1 cellular context compared by ENCODE assay signal in genomic region chr10:44935201-44935960, GRCh38.
TF ChIP-seq lines count a peak whose summit lies in the region.

No MANE protein-coding gene starts in this region.

TF ChIP-seq in HepG2, 621 proteins besides CTCF, POLR2A, EP300 and RAD21 (continued from another document and continues in another):
- TF ChIP-seq, protein P1, sequence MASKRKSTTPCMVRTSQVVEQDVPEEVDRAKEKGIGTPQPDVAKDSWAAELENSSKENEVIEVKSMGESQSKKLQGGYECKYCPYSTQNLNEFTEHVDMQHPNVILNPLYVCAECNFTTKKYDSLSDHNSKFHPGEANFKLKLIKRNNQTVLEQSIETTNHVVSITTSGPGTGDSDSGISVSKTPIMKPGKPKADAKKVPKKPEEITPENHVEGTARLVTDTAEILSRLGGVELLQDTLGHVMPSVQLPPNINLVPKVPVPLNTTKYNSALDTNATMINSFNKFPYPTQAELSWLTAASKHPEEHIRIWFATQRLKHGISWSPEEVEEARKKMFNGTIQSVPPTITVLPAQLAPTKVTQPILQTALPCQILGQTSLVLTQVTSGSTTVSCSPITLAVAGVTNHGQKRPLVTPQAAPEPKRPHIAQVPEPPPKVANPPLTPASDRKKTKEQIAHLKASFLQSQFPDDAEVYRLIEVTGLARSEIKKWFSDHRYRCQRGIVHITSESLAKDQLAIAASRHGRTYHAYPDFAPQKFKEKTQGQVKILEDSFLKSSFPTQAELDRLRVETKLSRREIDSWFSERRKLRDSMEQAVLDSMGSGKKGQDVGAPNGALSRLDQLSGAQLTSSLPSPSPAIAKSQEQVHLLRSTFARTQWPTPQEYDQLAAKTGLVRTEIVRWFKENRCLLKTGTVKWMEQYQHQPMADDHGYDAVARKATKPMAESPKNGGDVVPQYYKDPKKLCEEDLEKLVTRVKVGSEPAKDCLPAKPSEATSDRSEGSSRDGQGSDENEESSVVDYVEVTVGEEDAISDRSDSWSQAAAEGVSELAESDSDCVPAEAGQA (IDR thresholded peaks at IDR 0.05; ENCODE audit: low read depth), result 0 out of 2 replicates have a peak, but pooled peaks have one; percentile 27
- TF ChIP-seq, protein P1 (CRISPR knock-in tag; IDR thresholded peaks at IDR 0.05; ENCODE audit: borderline replicate concordance), result no peak
- TF ChIP-seq STAT5B (CRISPR knock-in tag; IDR thresholded peaks at IDR 0.05) (no peak), ZNF446 (CRISPR knock-in tag; IDR thresholded peaks at IDR 0.05) (peak; percentile 91; the same call in 1 of the 2 replicates), ZFP90 (CRISPR knock-in tag; IDR thresholded peaks at IDR 0.05; ENCODE audit: borderline replicate concordance) (0 out of 2 replicates have a peak, but pooled peaks have one; percentile 33), PRPF4 (IDR thresholded peaks at IDR 0.05; ENCODE audit: low read depth, low read length, poor library complexity, severe bottlenecking) (no peak), ZNF441 (CRISPR knock-in tag; IDR thresholded peaks at IDR 0.05; ENCODE audit: borderline replicate concordance) (peak; percentile 78), CENPT (CRISPR knock-in tag; IDR thresholded peaks at IDR 0.05; ENCODE audit: low read depth) (0 out of 2 replicates have a peak, but pooled peaks have one; percentile 51), ZNF382 (CRISPR knock-in tag; IDR thresholded peaks at IDR 0.05; ENCODE audit: borderline replicate concordance) (no peak), ZNF569 (CRISPR knock-in tag; IDR thresholded peaks at IDR 0.05; ENCODE audit: borderline replicate concordance) (no peak), RORA (CRISPR knock-in tag; IDR thresholded peaks at IDR 0.05) (no peak), ZNF33A (CRISPR knock-in tag; IDR thresholded peaks at IDR 0.05; ENCODE audit: borderline replicate concordance) (no peak), RBFOX2 (IDR thresholded peaks at IDR 0.05; ENCODE audit: low read depth, low read length) (no peak), GABPA (IDR thresholded peaks at IDR 0.05; ENCODE audit: low read depth, low read length) (no peak), GABPA (CRISPR knock-in tag; IDR thresholded peaks at IDR 0.05; ENCODE audit: low read depth) (no peak), ZNF75D (CRISPR knock-in tag; IDR thresholded peaks at IDR 0.05; ENCODE audit: borderline replicate concordance) (no peak), MEIS1 (CRISPR knock-in tag; IDR thresholded peaks at IDR 0.05; ENCODE audit: borderline replicate concordance) (no peak; the same call in 1 of the 2 replicates), ZNF431 (CRISPR knock-in tag; IDR thresholded peaks at IDR 0.05; ENCODE audit: borderline replicate concordance, low read depth) (no peak), NR3C1 (CRISPR knock-in tag; IDR thresholded peaks at IDR 0.05) (no peak), REPIN1 (CRISPR knock-in tag; IDR thresholded peaks at IDR 0.05; ENCODE audit: borderline replicate concordance, low read depth) (0 out of 2 replicates have a peak, but pooled peaks have one; percentile 48), ZBTB44 (CRISPR knock-in tag; IDR thresholded peaks at IDR 0.05) (no peak), ZBTB38 (CRISPR knock-in tag; IDR thresholded peaks at IDR 0.05) (peak; percentile 88), MTF2 (CRISPR knock-in tag; IDR thresholded peaks at IDR 0.05; ENCODE audit: borderline replicate concordance) (0 out of 2 replicates have a peak, but pooled peaks have one; percentile 26), ZMAT3 (CRISPR knock-in tag; conservative IDR thresholded peaks at IDR 0.05) (peak; percentile 87; the same call in 1 of the 2 replicates), MIXL1 (CRISPR knock-in tag; IDR thresholded peaks at IDR 0.05) (peak; percentile 82; the same call in 1 of the 2 replicates), ZNF414 (CRISPR knock-in tag; IDR thresholded peaks at IDR 0.05) (no peak), ZNF746 (CRISPR knock-in tag; IDR thresholded peaks at IDR 0.05) (peak; percentile 75), ZNF619 (CRISPR knock-in tag; IDR thresholded peaks at IDR 0.05) (no peak), RBAK (CRISPR knock-in tag; IDR thresholded peaks at IDR 0.05) (no peak), SPEN (CRISPR knock-in tag; IDR thresholded peaks at IDR 0.05; ENCODE audit: low read depth) (peak; percentile 91; the same call in 1 of the 2 replicates), FLYWCH1 (CRISPR knock-in tag; IDR thresholded peaks at IDR 0.05) (0 out of 2 replicates have a peak, but pooled peaks have one; percentile 29), JUND (CRISPR knock-in tag; IDR thresholded peaks at IDR 0.05) (peak; percentile 91), KDM1A (CRISPR knock-in tag; IDR thresholded peaks at IDR 0.05) (peak; percentile 65; the same call in 1 of the 2 replicates), ZSCAN31 (CRISPR knock-in tag; IDR thresholded peaks at IDR 0.05; ENCODE audit: low read depth) (peak; percentile 76; the same call in 1 of the 2 replicates), SOX13 (IDR thresholded peaks at IDR 0.05) (no peak), SOX13 (CRISPR knock-in tag; conservative IDR thresholded peaks at IDR 0.05 in 1 of 2, IDR thresholded peaks at IDR 0.05 in 1 of 2) (peak in 1 of 2 experiments; percentile 82; a peak in 2 of 4 replicates)
- TF ChIP-seq, protein P2, sequence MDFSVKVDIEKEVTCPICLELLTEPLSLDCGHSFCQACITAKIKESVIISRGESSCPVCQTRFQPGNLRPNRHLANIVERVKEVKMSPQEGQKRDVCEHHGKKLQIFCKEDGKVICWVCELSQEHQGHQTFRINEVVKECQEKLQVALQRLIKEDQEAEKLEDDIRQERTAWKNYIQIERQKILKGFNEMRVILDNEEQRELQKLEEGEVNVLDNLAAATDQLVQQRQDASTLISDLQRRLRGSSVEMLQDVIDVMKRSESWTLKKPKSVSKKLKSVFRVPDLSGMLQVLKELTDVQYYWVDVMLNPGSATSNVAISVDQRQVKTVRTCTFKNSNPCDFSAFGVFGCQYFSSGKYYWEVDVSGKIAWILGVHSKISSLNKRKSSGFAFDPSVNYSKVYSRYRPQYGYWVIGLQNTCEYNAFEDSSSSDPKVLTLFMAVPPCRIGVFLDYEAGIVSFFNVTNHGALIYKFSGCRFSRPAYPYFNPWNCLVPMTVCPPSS (IDR thresholded peaks at IDR 0.05), result no peak
- TF ChIP-seq, protein P3, sequence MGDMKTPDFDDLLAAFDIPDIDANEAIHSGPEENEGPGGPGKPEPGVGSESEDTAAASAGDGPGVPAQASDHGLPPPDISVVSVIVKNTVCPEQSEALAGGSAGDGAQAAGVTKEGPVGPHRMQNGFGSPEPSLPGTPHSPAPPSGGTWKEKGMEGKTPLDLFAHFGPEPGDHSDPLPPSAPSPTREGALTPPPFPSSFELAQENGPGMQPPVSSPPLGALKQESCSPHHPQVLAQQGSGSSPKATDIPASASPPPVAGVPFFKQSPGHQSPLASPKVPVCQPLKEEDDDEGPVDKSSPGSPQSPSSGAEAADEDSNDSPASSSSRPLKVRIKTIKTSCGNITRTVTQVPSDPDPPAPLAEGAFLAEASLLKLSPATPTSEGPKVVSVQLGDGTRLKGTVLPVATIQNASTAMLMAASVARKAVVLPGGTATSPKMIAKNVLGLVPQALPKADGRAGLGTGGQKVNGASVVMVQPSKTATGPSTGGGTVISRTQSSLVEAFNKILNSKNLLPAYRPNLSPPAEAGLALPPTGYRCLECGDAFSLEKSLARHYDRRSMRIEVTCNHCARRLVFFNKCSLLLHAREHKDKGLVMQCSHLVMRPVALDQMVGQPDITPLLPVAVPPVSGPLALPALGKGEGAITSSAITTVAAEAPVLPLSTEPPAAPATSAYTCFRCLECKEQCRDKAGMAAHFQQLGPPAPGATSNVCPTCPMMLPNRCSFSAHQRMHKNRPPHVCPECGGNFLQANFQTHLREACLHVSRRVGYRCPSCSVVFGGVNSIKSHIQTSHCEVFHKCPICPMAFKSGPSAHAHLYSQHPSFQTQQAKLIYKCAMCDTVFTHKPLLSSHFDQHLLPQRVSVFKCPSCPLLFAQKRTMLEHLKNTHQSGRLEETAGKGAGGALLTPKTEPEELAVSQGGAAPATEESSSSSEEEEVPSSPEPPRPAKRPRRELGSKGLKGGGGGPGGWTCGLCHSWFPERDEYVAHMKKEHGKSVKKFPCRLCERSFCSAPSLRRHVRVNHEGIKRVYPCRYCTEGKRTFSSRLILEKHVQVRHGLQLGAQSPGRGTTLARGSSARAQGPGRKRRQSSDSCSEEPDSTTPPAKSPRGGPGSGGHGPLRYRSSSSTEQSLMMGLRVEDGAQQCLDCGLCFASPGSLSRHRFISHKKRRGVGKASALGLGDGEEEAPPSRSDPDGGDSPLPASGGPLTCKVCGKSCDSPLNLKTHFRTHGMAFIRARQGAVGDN (CRISPR knock-in tag; IDR thresholded peaks at IDR 0.05), result peak; percentile 100
- TF ChIP-seq, protein P4, sequence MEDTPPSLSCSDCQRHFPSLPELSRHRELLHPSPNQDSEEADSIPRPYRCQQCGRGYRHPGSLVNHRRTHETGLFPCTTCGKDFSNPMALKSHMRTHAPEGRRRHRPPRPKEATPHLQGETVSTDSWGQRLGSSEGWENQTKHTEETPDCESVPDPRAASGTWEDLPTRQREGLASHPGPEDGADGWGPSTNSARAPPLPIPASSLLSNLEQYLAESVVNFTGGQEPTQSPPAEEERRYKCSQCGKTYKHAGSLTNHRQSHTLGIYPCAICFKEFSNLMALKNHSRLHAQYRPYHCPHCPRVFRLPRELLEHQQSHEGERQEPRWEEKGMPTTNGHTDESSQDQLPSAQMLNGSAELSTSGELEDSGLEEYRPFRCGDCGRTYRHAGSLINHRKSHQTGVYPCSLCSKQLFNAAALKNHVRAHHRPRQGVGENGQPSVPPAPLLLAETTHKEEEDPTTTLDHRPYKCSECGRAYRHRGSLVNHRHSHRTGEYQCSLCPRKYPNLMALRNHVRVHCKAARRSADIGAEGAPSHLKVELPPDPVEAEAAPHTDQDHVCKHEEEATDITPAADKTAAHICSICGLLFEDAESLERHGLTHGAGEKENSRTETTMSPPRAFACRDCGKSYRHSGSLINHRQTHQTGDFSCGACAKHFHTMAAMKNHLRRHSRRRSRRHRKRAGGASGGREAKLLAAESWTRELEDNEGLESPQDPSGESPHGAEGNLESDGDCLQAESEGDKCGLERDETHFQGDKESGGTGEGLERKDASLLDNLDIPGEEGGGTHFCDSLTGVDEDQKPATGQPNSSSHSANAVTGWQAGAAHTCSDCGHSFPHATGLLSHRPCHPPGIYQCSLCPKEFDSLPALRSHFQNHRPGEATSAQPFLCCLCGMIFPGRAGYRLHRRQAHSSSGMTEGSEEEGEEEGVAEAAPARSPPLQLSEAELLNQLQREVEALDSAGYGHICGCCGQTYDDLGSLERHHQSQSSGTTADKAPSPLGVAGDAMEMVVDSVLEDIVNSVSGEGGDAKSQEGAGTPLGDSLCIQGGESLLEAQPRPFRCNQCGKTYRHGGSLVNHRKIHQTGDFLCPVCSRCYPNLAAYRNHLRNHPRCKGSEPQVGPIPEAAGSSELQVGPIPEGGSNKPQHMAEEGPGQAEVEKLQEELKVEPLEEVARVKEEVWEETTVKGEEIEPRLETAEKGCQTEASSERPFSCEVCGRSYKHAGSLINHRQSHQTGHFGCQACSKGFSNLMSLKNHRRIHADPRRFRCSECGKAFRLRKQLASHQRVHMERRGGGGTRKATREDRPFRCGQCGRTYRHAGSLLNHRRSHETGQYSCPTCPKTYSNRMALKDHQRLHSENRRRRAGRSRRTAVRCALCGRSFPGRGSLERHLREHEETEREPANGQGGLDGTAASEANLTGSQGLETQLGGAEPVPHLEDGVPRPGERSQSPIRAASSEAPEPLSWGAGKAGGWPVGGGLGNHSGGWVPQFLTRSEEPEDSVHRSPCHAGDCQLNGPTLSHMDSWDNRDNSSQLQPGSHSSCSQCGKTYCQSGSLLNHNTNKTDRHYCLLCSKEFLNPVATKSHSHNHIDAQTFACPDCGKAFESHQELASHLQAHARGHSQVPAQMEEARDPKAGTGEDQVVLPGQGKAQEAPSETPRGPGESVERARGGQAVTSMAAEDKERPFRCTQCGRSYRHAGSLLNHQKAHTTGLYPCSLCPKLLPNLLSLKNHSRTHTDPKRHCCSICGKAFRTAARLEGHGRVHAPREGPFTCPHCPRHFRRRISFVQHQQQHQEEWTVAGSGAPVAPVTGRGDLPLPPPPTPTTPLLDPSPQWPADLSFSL (CRISPR knock-in tag; IDR thresholded peaks at IDR 0.05), result 0 out of 2 replicates have a peak, but pooled peaks have one; percentile 24
- TF ChIP-seq, protein P5, sequence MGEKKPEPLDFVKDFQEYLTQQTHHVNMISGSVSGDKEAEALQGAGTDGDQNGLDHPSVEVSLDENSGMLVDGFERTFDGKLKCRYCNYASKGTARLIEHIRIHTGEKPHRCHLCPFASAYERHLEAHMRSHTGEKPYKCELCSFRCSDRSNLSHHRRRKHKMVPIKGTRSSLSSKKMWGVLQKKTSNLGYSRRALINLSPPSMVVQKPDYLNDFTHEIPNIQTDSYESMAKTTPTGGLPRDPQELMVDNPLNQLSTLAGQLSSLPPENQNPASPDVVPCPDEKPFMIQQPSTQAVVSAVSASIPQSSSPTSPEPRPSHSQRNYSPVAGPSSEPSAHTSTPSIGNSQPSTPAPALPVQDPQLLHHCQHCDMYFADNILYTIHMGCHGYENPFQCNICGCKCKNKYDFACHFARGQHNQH (CRISPR knock-in tag; IDR thresholded peaks at IDR 0.05), result peak; percentile 75; the same call in 1 of the 2 replicates
